Comparison of ENCODE assay signal across 21 cellular contexts in the genomic region with DNA sequence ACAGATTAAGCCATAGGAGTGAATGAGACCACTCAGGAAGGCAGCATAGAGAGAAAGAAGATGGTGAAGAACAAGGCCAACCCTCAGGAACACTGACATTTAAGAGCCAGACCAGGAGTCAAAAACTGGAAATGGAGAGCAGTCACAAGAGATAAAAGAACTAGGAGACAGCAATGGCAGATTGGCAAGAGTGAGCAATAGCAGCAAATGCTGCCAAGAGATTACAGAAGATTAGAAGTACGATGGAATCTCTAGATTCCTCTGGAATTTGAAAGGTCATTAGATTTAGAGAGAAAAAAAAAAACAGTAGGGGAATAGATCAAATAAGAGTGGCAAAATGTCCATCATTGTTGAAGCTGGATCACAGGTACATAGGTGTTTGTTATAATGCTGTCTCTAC.
"Had no signal": no experiment of that assay in that cellular context is flagged by ENCODE, and none has a peak within 500 bp of the region (broad histone marks: within the 10 kb centered on the region; RNA-seq: fewer than 3 reads in every experiment).

No MANE protein-coding gene starts in this region.

- FAIRE-seq: colon, endothelial cell of umbilical vein, frontal cortex, keratinocyte, pancreas, small intestine, urothelium cell line had no signal

- H3K9me3 ChIP-seq: esophagus muscularis mucosa, lower lobe of right lung, pancreas, right lobe of liver, thoracic aorta, tibial nerve, upper lobe of left lung had no signal

- ATAC-seq: lower lobe of right lung; natural killer cell; pancreas; stimulated activated naive B cell treated with anti-CD40 and anti-IgM and Interleukin-4, amounts not matched to agents 10 μg/mL and 1 μg/mL and 100 μg/mL, for 72 hours had no signal

- H3K4me3 ChIP-seq: esophagus muscularis mucosa, lower lobe of right lung, pancreas, right lobe of liver, thoracic aorta, tibial nerve, upper lobe of left lung had no signal

- DNase-seq: effector CD8-positive, alpha-beta T cell; endodermal cell; left ventricle myocardium superior; lower lobe of right lung; natural killer cell; occipital lobe; pancreas; right lobe of liver; small intestine; stimulated activated CD4-positive, alpha-beta T cell treated with anti-CD3 and anti-CD28 coated beads, Interleukin-15, amount 100 ng/mL, for 24 hours; stimulated activated CD4-positive, alpha-beta T cell treated with anti-CD3 and anti-CD28 coated beads, Interleukin-2, amount 100 ng/mL, for 48 hours; stimulated activated naive B cell treated with anti-CD40 and anti-IgM and Interleukin-4, amounts not matched to agents 10 μg/mL and 1 μg/mL and 100 μg/mL, for 72 hours; upper lobe of left lung had no signal

- H3K27ac ChIP-seq: esophagus muscularis mucosa, lower lobe of right lung, pancreas, right lobe of liver, thoracic aorta, tibial nerve, upper lobe of left lung had no signal

- H3K4me1 ChIP-seq: esophagus muscularis mucosa, lower lobe of right lung, pancreas, right lobe of liver, tibial nerve, upper lobe of left lung had no signal

- H3K36me3 ChIP-seq: esophagus muscularis mucosa, lower lobe of right lung, pancreas, right lobe of liver, thoracic aorta, tibial nerve, upper lobe of left lung had no signal

- H3K27me3 ChIP-seq: esophagus muscularis mucosa, pancreas, right lobe of liver, tibial nerve, upper lobe of left lung had no signal
